Comparison of ENCODE assay signal across 20 cellular contexts in genomic region chr11:121958978-121959340, GRCh38.
A peak's percentile ranks its signal among the peaks of the same experiment; 100 is the strongest.
DNase-seq lines count a peak whose midpoint lies in the region; ATAC-seq, FAIRE-seq and TF ChIP-seq lines count a peak whose summit lies in the region.
"Had no signal": no experiment of that assay in that cellular context is flagged by ENCODE, and none has a peak within 500 bp of the region (broad histone marks: within the 10 kb centered on the region; RNA-seq: fewer than 3 reads in every experiment).

No MANE protein-coding gene starts in this region.

- no peak overlapping the region for H3K4me3 Mint-ChIP-seq in brain
- no peak overlapping the region for H3K4me3 Mint-ChIP-seq in T-helper 17 cell
- H3K4me3 Mint-ChIP-seq: CD4-positive, CD25-positive, alpha-beta regulatory T cell had no signal

- H3K79me2 ChIP-seq in SK-N-SH (ENCODE audit: insufficient read depth) (no peaks in the 10 kb centered on the region), keratinocyte (ENCODE audit: control insufficient read depth, insufficient read depth, low read length) (no peaks in the 10 kb centered on the region)

- H3F3A ChIP-seq in SK-N-SH (replicated peaks; ENCODE audit: insufficient read depth): no peaks in the 10 kb centered on the region

- H3K36me3 ChIP-seq in SK-N-SH (replicated peaks in 1 of 2; ENCODE audit: control insufficient read depth in 1 of 2, insufficient read depth in 2 of 2, low read length in 1 of 2) (no peaks in the 10 kb centered on the region), keratinocyte (ENCODE audit: control insufficient read depth in 2 of 2, extremely low read depth in 1 of 2, insufficient read depth in 2 of 2, low read length in 2 of 2) (no peaks in the 10 kb centered on the region), thoracic aorta (no peaks in the 10 kb centered on the region)

- no peak for ATAC-seq in SK-N-SH treated with all-trans-retinoic acid at 6 μM for 48 hours
- no peak for ATAC-seq in thoracic aorta (ENCODE audit: insufficient number of reproducible peaks, low FRiP score, low read depth)
- ATAC-seq in T-helper 17 cell: no peak
- ATAC-seq: HCT116, K562 had no signal

- H3K9ac ChIP-seq in SK-N-SH (no peak overlapping the region), keratinocyte (ENCODE audit: control insufficient read depth, extremely low read depth, insufficient read depth, low read length) (no peak overlapping the region)

- no peaks in the 10 kb centered on the region for H3K9me3 Mint-ChIP-seq in brain

- 67% methylated on average over 6 of the region's 6 CpGs for WGBS in SK-N-SH (ENCODE audit: low lambda C conversion rate)

- TF ChIP-seq EP300 in SK-N-SH (IDR thresholded peaks at IDR 0.05; ENCODE audit: borderline replicate concordance in 1 of 2, low read depth in 1 of 2, low read length in 1 of 2): no peak

- FAIRE-seq in keratinocyte (lab: Jason Lieb, UNC): peak; percentile 53
- FAIRE-seq: G401.6, GM12891, K562 had no signal

- H3K27me3 Mint-ChIP-seq in brain (peaks cover 5% of the 10 kb centered on the region), T-helper 17 cell (peaks cover 15% of the 10 kb centered on the region)
- H3K27me3 Mint-ChIP-seq: CD4-positive, CD25-positive, alpha-beta regulatory T cell had no signal

- dilution Hi-C loops in keratinocyte (cut with MboI; ENCODE audit: extremely low pct_ligation_motif_present, low sequenced_read_pairs): no loop called here

- H3K9me2 ChIP-seq in SK-N-SH: no peaks in the 10 kb centered on the region

- H3K36me3 Mint-ChIP-seq in brain (no peaks in the 10 kb centered on the region), T-helper 17 cell (ENCODE audit: low read depth) (no peaks in the 10 kb centered on the region)
- H3K36me3 Mint-ChIP-seq: CD4-positive, CD25-positive, alpha-beta regulatory T cell had no signal

- H3K4me1 Mint-ChIP-seq in brain (peaks cover 46% of the 10 kb centered on the region), T-helper 17 cell (no peaks in the 10 kb centered on the region)
- H3K4me1 Mint-ChIP-seq: CD4-positive, CD25-positive, alpha-beta regulatory T cell had no signal

- CTCF ChIA-PET in SK-N-SH (lab: Yijun Ruan, JAX): no interaction called here

- no peak for TF ChIP-seq RAD21 in SK-N-SH (IDR thresholded peaks at IDR 0.05; ENCODE audit: low read length)

- H3K9me3 ChIP-seq in SK-N-SH (no peaks in the 10 kb centered on the region), keratinocyte (ENCODE audit: control insufficient read depth, low read depth, low read length) (no peaks in the 10 kb centered on the region), thoracic aorta (no peaks in the 10 kb centered on the region), T-helper 17 cell (ENCODE audit: control insufficient read depth, low read length, poor library complexity, severe bottlenecking) (no peaks in the 10 kb centered on the region)

- H3K4me1 ChIP-seq in SK-N-SH (ENCODE audit: control insufficient read depth in 1 of 2, insufficient read depth in 2 of 2, low read depth in 1 of 2, low read length in 1 of 2): peaks cover 0 to 10% of the 10 kb centered on the region in 2 experiments; a peak in 2 of 4 replicates
- H3K4me1 ChIP-seq in keratinocyte (ENCODE audit: control insufficient read depth, extremely low read depth, insufficient read depth, low read length): peaks cover 11% of the 10 kb centered on the region
- peaks cover 3 to 23% of the 10 kb centered on the region in 2 donors for H3K4me1 ChIP-seq in thoracic aorta (ENCODE audit: control insufficient read depth in 1 of 2, low read depth in 2 of 2)

- H4K20me1 ChIP-seq in SK-N-SH (ENCODE audit: insufficient read depth) (no peaks in the 10 kb centered on the region), keratinocyte (ENCODE audit: control insufficient read depth, extremely low read depth, insufficient read depth, low read length) (no peaks in the 10 kb centered on the region)

- TF ChIP-seq CTCF in SK-N-SH (IDR thresholded peaks at IDR 0.05) (no peak), brain (conservative IDR thresholded peaks at IDR 0.05) (no peak), keratinocyte (optimal IDR thresholded peaks at IDR 0.05 in 1 of 3, IDR thresholded peaks at IDR 0.05 in 1 of 3, conservative IDR thresholded peaks at IDR 0.05 in 1 of 3; ENCODE audit: extremely low read depth in 1 of 3, insufficient read depth in 2 of 3, low read length in 3 of 3) (no peak), thoracic aorta (IDR thresholded peaks at IDR 0.05) (no peak)

- peak overlapping the region in 1 of 2 experiments; percentile 68; a peak in 2 of 4 replicates for H3K27ac ChIP-seq in SK-N-SH (ENCODE audit: low read depth in 2 of 2, low read length in 1 of 2)
- no peak overlapping the region for H3K27ac ChIP-seq in keratinocyte (ENCODE audit: control insufficient read depth, insufficient read depth, low read length)
- H3K27ac ChIP-seq in thoracic aorta: no peak overlapping the region

- POLR2A ChIA-PET in SK-N-SH (lab: Yijun Ruan, JAX): no interaction called here

- DNase-seq in SK-N-SH (no peak), keratinocyte (ENCODE audit: low read depth, low spot score) (no peak), thoracic aorta (ENCODE audit: low spot score) (no peak), T-helper 17 cell (no peak), NCI-H345 (lab: John Stamatoyannopoulos, UW) (no peak), AML-193 (lab: John Stamatoyannopoulos, UW) (no peak)
- DNase-seq: 8988T; Calu3; CD4-positive, CD25-positive, alpha-beta regulatory T cell; DMS79; NCI-H1092 treated with DMSO at 0.1 percent for 48 hours; NCI-H1694 treated with DMSO at 0.1 percent for 48 hours; NCI-H446; SIG-M5 had no signal

- H3K4me2 ChIP-seq in SK-N-SH: no peak overlapping the region
- H3K4me2 ChIP-seq in keratinocyte (ENCODE audit: control insufficient read depth, extremely low read depth, insufficient read depth, low read depth, low read length): peak overlapping the region; percentile 51

- no peaks in the 10 kb centered on the region for H3K27me3 ChIP-seq in SK-N-SH (ENCODE audit: insufficient read depth)
- H3K27me3 ChIP-seq in keratinocyte (ENCODE audit: control insufficient read depth, extremely low read depth, insufficient read depth, low read length): no peaks in the 10 kb centered on the region
- no peaks in the 10 kb centered on the region for H3K27me3 ChIP-seq in thoracic aorta (replicated peaks; ENCODE audit: insufficient read depth)

- H2AFZ ChIP-seq in SK-N-SH (ENCODE audit: low read depth): no peak overlapping the region
- H2AFZ ChIP-seq in keratinocyte (ENCODE audit: control insufficient read depth, low read length): peak overlapping the region; percentile 64

- H3K4me3 ChIP-seq in SK-N-SH (ENCODE audit: low read depth in 2 of 2, low read length in 1 of 2) (no peak overlapping the region), keratinocyte (ENCODE audit: control insufficient read depth in 2 of 3, extremely low read depth in 1 of 3, insufficient read depth in 2 of 3, low read depth in 1 of 3, low read length in 3 of 3) (no peak overlapping the region), thoracic aorta (peak overlapping the region; percentile 38)
- H3K4me3 ChIP-seq: K562 had no signal

- H3K27ac Mint-ChIP-seq in brain: peak overlapping the region in 3 of 5 experiments; percentile 11 to 71 (median 41)
- no peak overlapping the region for H3K27ac Mint-ChIP-seq in T-helper 17 cell
- H3K27ac Mint-ChIP-seq: CD4-positive, CD25-positive, alpha-beta regulatory T cell had no signal

- H3K9me1 ChIP-seq in keratinocyte (ENCODE audit: control insufficient read depth, extremely low read depth, insufficient read depth, low read length): no peaks in the 10 kb centered on the region

TF ChIP-seq in SK-N-SH, 30 proteins besides CTCF, POLR2A, EP300 and RAD21:
- TF ChIP-seq FOSL2 (IDR thresholded peaks at IDR 0.05; ENCODE audit: borderline replicate concordance, low read depth) (no peak), EZH2phosphoT487 (IDR thresholded peaks at IDR 0.05; ENCODE audit: borderline replicate concordance, low read depth) (no peak), MXI1 (IDR thresholded peaks at IDR 0.05; ENCODE audit: low read depth, low read length) (0 out of 2 replicates have a peak, but pooled peaks have one; percentile 12)

TF ChIP-seq in SK-N-SH treated with all-trans-retinoic acid at 6 μM for 48 hours, 23 proteins besides CTCF, POLR2A, EP300 and RAD21 (continues in another document):
- TF ChIP-seq OSR1 (CRISPR knock-in tag; IDR thresholded peaks at IDR 0.05) (no peak), PATZ1 (CRISPR knock-in tag; IDR thresholded peaks at IDR 0.05; ENCODE audit: borderline replicate concordance) (no peak), ARNTL (CRISPR knock-in tag; IDR thresholded peaks at IDR 0.05; ENCODE audit: borderline replicate concordance, low read depth) (no peak)
